In genomic region chr17:40224707-40225092, GRCh38 we compare ENCODE assay signal across 9 cellular contexts. TPM values are rescaled to one million over a fixed set of nuclear protein-coding genes. Genes with fewer than 3 reads are reported as not detected.
DNase-seq lines count a peak whose midpoint lies in the region; ATAC-seq and TF ChIP-seq lines count a peak whose summit lies in the region.
"Had no signal": no experiment of that assay in that cellular context is flagged by ENCODE, and none has a peak within 500 bp of the region (broad histone marks: within the 10 kb centered on the region; RNA-seq: fewer than 3 reads in every experiment).

No MANE protein-coding gene starts in this region.

- H3K27me3 ChIP-seq in Caco-2 (replicated peaks; ENCODE audit: control insufficient read depth, insufficient read depth, low read length), result no peaks in the 10 kb centered on the region

- no peaks in the 10 kb centered on the region for H3K9me3 Mint-ChIP-seq in Caco-2 (ENCODE audit: unreplicated experiment)
- no peaks in the 10 kb centered on the region for H3K9me3 Mint-ChIP-seq in T-helper 2 cell treated with Interferon-gamma antibody and Interleukin-4, amounts not matched to agents 5 μg/mL and 100 μg/mL, for 36 hours

- H3K27ac Mint-ChIP-seq in Caco-2 (ENCODE audit: unreplicated experiment), result peak overlapping the region; percentile 54
- H3K27ac Mint-ChIP-seq in T-helper 2 cell treated with Interferon-gamma antibody and Interleukin-4, amounts not matched to agents 5 μg/mL and 100 μg/mL, for 36 hours, result no peak overlapping the region

- H3K4me1 ChIP-seq in Caco-2, result no peaks in the 10 kb centered on the region; the same call in 1 of the 2 replicates

- H3K36me3 ChIP-seq in Caco-2 (ENCODE audit: control insufficient read depth, insufficient read depth, low read length), result peaks cover 2% of the 10 kb centered on the region; the same call in 1 of the 2 replicates

- ATAC-seq in HG03280 (IDR thresholded peaks at IDR 0.05; ENCODE audit: unreplicated experiment), result no peak

- DNase-seq in Caco-2, result no peak
- peak in 44 of 56 donors; percentile 2 to 82 (median 40) for DNase-seq in amygdala (lab: John Stamatoyannopoulos, UW)
- peak; percentile 81 for DNase-seq in globus pallidus (ENCODE audit: low spot score)
- peak; percentile 80 for DNase-seq in putamen (ENCODE audit: low spot score)
- DNase-seq in T-helper 2 cell treated with Interferon-gamma antibody and Interleukin-4, amounts not matched to agents 5 μg/mL and 100 μg/mL, for 36 hours (ENCODE audit: low spot score), result no peak
- no peak for DNase-seq in DMS79 (lab: John Stamatoyannopoulos, UW)
- no peak for DNase-seq in NCI-H128 (lab: John Stamatoyannopoulos, UW; ENCODE audit: unreplicated experiment)
- DNase-seq: NCI-H187 had no signal

- no peak overlapping the region for H3K4me3 Mint-ChIP-seq in Caco-2 (ENCODE audit: unreplicated experiment)
- H3K4me3 Mint-ChIP-seq in T-helper 2 cell treated with Interferon-gamma antibody and Interleukin-4, amounts not matched to agents 5 μg/mL and 100 μg/mL, for 36 hours, result no peak overlapping the region

- TSS peak; percentile 1 for BruUV-seq in Caco-2 (replicated peaks; lab: Mats Ljungman, UMichigan)

- H3K4me1 Mint-ChIP-seq in Caco-2 (ENCODE audit: low read depth, unreplicated experiment), result peaks cover 12% of the 10 kb centered on the region
- peaks cover 18% of the 10 kb centered on the region for H3K4me1 Mint-ChIP-seq in T-helper 2 cell treated with Interferon-gamma antibody and Interleukin-4, amounts not matched to agents 5 μg/mL and 100 μg/mL, for 36 hours (ENCODE audit: low read depth)

- H3K9me3 ChIP-seq in Caco-2, result no peaks in the 10 kb centered on the region

- POLR2A ChIA-PET in Caco-2 (lab: Charles Lee), result no interaction called here

- no peaks in the 10 kb centered on the region for H3K27me3 Mint-ChIP-seq in Caco-2 (ENCODE audit: insufficient read depth, unreplicated experiment)
- no peaks in the 10 kb centered on the region for H3K27me3 Mint-ChIP-seq in T-helper 2 cell treated with Interferon-gamma antibody and Interleukin-4, amounts not matched to agents 5 μg/mL and 100 μg/mL, for 36 hours (ENCODE audit: low read depth)

- H3K4me3 ChIP-seq in Caco-2 (ENCODE audit: low read depth, low read length), result no peak overlapping the region

- H3K36me3 Mint-ChIP-seq in Caco-2 (ENCODE audit: insufficient read depth, unreplicated experiment), result peaks cover 42% of the 10 kb centered on the region
- H3K36me3 Mint-ChIP-seq in T-helper 2 cell treated with Interferon-gamma antibody and Interleukin-4, amounts not matched to agents 5 μg/mL and 100 μg/mL, for 36 hours (ENCODE audit: low read depth), result peaks cover 16% of the 10 kb centered on the region

- TF ChIP-seq CTCF in Caco-2 (IDR thresholded peaks at IDR 0.05; ENCODE audit: insufficient read depth in 1 of 2, low read depth in 1 of 2, low read length in 1 of 2, severe bottlenecking in 1 of 2, unreplicated experiment in 1 of 2), result no peak

- intact Hi-C loops in Caco-2 (cut with micrococcal nuclease; ENCODE audit: unreplicated experiment), result no loop called here

- CTCF ChIA-PET in Caco-2 (lab: Charles Lee), result no interaction called here

RNA-seq across cellular contexts. Expression of gene WIPF2, which starts 5.6 kb away (rescaled TPM):
- 33.4 and 38.3 TPM in 2 replicates for total RNA-seq in Caco-2 (2022)

RNA-seq across cellular contexts. Expression of gene RAPGEFL1, which starts 47.4 kb away (rescaled TPM):
- 13.2 and 15.0 TPM in 2 replicates for total RNA-seq in Caco-2 (2022)

Comparison
In these comparisons a context has a peak if more than half of its experiments do, and no peak if none do; other contexts are left out.
1. DNase-seq: peak in amygdala (44 of 56), globus pallidus (single experiment) and putamen (single experiment); none in Caco-2 (0 of 2), T-helper 2 cell treated with Interferon-gamma antibody and Interleukin-4, amounts not matched to agents 5 μg/mL and 100 μg/mL, for 36 hours (single experiment), DMS79 (single experiment) and NCI-H128 (single experiment).